21 cellular contexts compared by ENCODE assay signal in genomic region chr11:112925516-112926310, GRCh38. TPM values are rescaled to one million over a fixed set of nuclear protein-coding genes. Genes with fewer than 3 reads are reported as not detected.
"Had no signal": no experiment of that assay in that cellular context is flagged by ENCODE, and none has a peak within 500 bp of the region (broad histone marks: within the 10 kb centered on the region; RNA-seq: fewer than 3 reads in every experiment).

No MANE protein-coding gene starts in this region.

- H3K27me3 ChIP-seq: heart right ventricle, tibial artery had no signal

- DNase-seq: activated CD4-positive, alpha-beta T cell treated with anti-CD3 and anti-CD28 coated beads, Interleukin-2, amount 50 U/mL, for 4 hours; activated CD4-positive, CD25-positive, alpha-beta regulatory T cell treated with anti-CD3 and anti-CD28 coated beads, Interleukin-2, amount 50 U/mL, for 72 hours; activated CD8-positive, alpha-beta memory T cell treated with anti-CD3 and anti-CD28 coated beads for 24 hours; activated CD8-positive, alpha-beta memory T cell treated with anti-CD3 and anti-CD28 coated beads, Interleukin-2, amount 50 U/mL, for 4 hours; activated T-cell treated with anti-CD3 and anti-CD28 coated beads, Interleukin-2, amount 50 U/mL, for 24 hours; aorta; central memory CD4-positive, alpha-beta T cell; dermis blood vessel endothelial cell; effector memory CD8-positive, alpha-beta T cell; heart right ventricle; naive thymus-derived CD4-positive, alpha-beta T cell; stimulated activated CD4-positive, alpha-beta T cell treated with anti-CD3 and anti-CD28 coated beads, Interleukin-12 subunit alpha, Interleukin-12 subunit beta, amount 100 ng/mL, for 4 hours; T-cell; tibial artery; WERI-Rb-1 had no signal

- H3K27ac ChIP-seq: heart right ventricle, neural progenitor cell, tibial artery, WERI-Rb-1 had no signal

- H2AFZ ChIP-seq: neural progenitor cell had no signal

- H3K4me1 ChIP-seq: tibial artery had no signal

- H3K4me2 ChIP-seq: neural progenitor cell had no signal

- ATAC-seq: activated naive CD4-positive, alpha-beta T cell treated with anti-CD3 and anti-CD28 coated beads, Interleukin-2, amount 50 U/mL, for 72 hours; activated T-helper 17 cell treated with anti-CD3 and anti-CD28 coated beads, Interleukin-2, amount 50 U/mL, for 72 hours; effector memory CD8-positive, alpha-beta T cell; heart right ventricle; left lobe of liver; naive thymus-derived CD4-positive, alpha-beta T cell; T-cell had no signal

- H3K9ac ChIP-seq: neural progenitor cell had no signal

- H3K36me3 ChIP-seq: heart right ventricle, neural progenitor cell, tibial artery, WERI-Rb-1 had no signal

- H3K9me3 ChIP-seq: heart right ventricle, tibial artery had no signal

- H3K4me3 ChIP-seq: heart right ventricle, lung, neural progenitor cell, tibial artery had no signal

RNA-seq across cellular contexts. Expression of gene NCAM1, which starts 35.5 kb away (rescaled TPM):
- total RNA-seq: activated T-helper 17 cell treated with anti-CD3 and anti-CD28 coated beads, Interleukin-2, amount 50 U/mL, for 72 hours; endothelial cell of umbilical vein had no signal
